Comparison of ENCODE assay signal across 8 cellular contexts in genomic region chr16:30922420-30922959, GRCh38. TPM values are rescaled to one million over a fixed set of nuclear protein-coding genes. Genes with fewer than 3 reads are reported as not detected.
DNase-seq lines count a peak whose midpoint lies in the region; ATAC-seq and TF ChIP-seq lines count a peak whose summit lies in the region.

No MANE protein-coding gene starts in this region.

- peaks cover 7% of the 10 kb centered on the region for H3K4me1 ChIP-seq in OCI-LY3 (ENCODE audit: low read length)

- no peaks in the 10 kb centered on the region for H4K20me1 ChIP-seq in OCI-LY3 (ENCODE audit: insufficient read depth, low read length)

- peak; percentile 78 for ATAC-seq in GM21528 (IDR thresholded peaks at IDR 0.05; ENCODE audit: low FRiP score, unreplicated experiment)

- peak overlapping the region; percentile 85 for H3K9ac ChIP-seq in OCI-LY3 (ENCODE audit: low read length)

- H3K79me2 ChIP-seq in OCI-LY3 (ENCODE audit: low read length), result no peaks in the 10 kb centered on the region

- no peak for TF ChIP-seq CTCF in OCI-LY3 (IDR thresholded peaks at IDR 0.05; ENCODE audit: low read depth, low read length)

- peak overlapping the region; percentile 79 for H3K4me3 ChIP-seq in OCI-LY3 (ENCODE audit: low read length)

- peak overlapping the region; percentile 72 for H3K27ac ChIP-seq in OCI-LY3 (ENCODE audit: low read length)

- H2AFZ ChIP-seq in OCI-LY3 (ENCODE audit: low read depth, low read length), result peak overlapping the region; percentile 67

- peak overlapping the region; percentile 86 for H3K4me2 ChIP-seq in OCI-LY3 (ENCODE audit: low read length)

- no peaks in the 10 kb centered on the region for H3K36me3 ChIP-seq in OCI-LY3 (replicated peaks; ENCODE audit: low read depth, low read length)

- in situ Hi-C loops in Caki2 (cut with HindIII; ENCODE audit: low pct_unique_long_range_greater_than_20kb, low sequenced_read_pairs), result no loop called here

- H3K9me3 ChIP-seq in OCI-LY3 (ENCODE audit: insufficient read depth, low read length), result no peaks in the 10 kb centered on the region

- no peaks in the 10 kb centered on the region for H3K27me3 ChIP-seq in OCI-LY3 (ENCODE audit: low read depth, low read length)

- DNase-seq in Caki2 (ENCODE audit: low read depth) (peak; percentile 100), HuH-7.5 (ENCODE audit: low spot score) (peak; percentile 91), activated T-cell treated with anti-CD3 and anti-CD28 coated beads for 4 hours (peak; percentile 99), epidermal melanocyte (ENCODE audit: insufficient read length, low spot score) (peak; percentile 82), middle frontal gyrus (ENCODE audit: extremely low spot score, low spot score) (peak; percentile 100)
- DNase-seq in stimulated activated CD8-positive, alpha-beta memory T cell treated with anti-CD3 and anti-CD28 coated beads, Interleukin-2, amount 100 ng/mL, for 1 hour (ENCODE audit: low read depth in 2 of 2), result peak; percentile 98 to 99

RNA-seq across cellular contexts. Expression of gene FBXL19, which starts 0.9 kb away (rescaled TPM):
- 51.9 and 58.5 TPM in 2 replicates for total RNA-seq in Caki2 (2014; rRNA removed; shearing (Covaris generic); ENCODE audit: low replicate concordance)

RNA-seq across cellular contexts. Expression of gene CTF1, which starts 26.1 kb away (rescaled TPM):
- 0.84 and 2.9 TPM in 2 replicates for total RNA-seq in Caki2 (2014; rRNA removed; shearing (Covaris generic); ENCODE audit: low replicate concordance)

RNA-seq across cellular contexts. Expression of gene ORAI3, which starts 26.4 kb away (rescaled TPM):
- total RNA-seq in Caki2 (2014; rRNA removed; shearing (Covaris generic); ENCODE audit: low replicate concordance), result 82.7 and 96.5 TPM in 2 replicates

RNA-seq across cellular contexts. Expression of gene BCL7C, which starts 28.6 kb away (rescaled TPM):
- total RNA-seq in Caki2 (2014; rRNA removed; shearing (Covaris generic); ENCODE audit: low replicate concordance), result 154 and 157 TPM in 2 replicates

RNA-seq across cellular contexts. Expression of gene SETD1A, which starts 35.1 kb away (rescaled TPM):
- 0.81 and 1.2 TPM in 2 replicates for total RNA-seq in Caki2 (2014; rRNA removed; shearing (Covaris generic); ENCODE audit: low replicate concordance)

Comparison
In these comparisons a context has a peak if more than half of its experiments do, and no peak if none do; other contexts are left out.
1. Peak in every context shown above with its lines: DNase-seq, ATAC-seq, H3K4me3 ChIP-seq and H3K27ac ChIP-seq.